Comparison of ENCODE assay signal across 1 cellular context in the genomic region with DNA sequence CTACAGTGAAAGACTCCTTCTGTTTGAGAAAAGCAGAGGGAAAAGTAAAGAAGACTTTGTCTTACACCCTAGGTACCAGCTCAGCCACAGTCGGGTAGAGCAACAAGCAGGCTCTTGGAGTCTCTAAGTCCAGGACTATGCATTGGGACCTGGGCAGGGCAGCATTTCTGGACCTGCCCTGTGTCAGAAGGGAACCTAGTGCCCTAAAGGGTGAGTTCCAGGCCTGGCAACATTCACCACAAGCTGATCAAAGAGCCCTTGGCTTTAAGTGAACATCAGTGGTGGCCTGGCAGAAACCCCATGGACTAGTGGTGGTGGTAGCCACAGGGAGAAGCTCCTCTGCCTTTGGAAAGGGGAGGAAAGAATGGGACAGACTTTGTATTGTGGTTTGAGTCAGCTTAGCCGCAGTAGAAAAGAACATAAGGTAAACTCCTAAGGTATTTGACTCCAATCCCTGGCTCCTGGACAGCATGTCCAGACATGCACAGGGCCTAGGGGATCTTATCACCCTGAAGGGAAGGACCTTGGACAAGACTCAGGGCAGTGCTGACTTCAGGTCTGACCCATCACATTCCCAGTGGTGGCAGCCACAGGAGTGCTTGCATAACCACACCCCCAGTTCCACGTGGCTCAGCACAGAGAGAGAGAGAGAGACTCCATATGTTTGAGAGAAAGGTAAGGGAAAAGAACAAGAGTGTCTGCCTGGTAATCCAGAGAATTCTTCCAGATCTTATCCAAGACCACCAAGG.
A peak's percentile ranks its signal among the peaks of the same experiment; 100 is the strongest.
TF ChIP-seq lines count a peak whose summit lies in the region.

No MANE protein-coding gene starts in this region.

TF ChIP-seq in HepG2, 621 proteins besides CTCF, POLR2A, EP300 and RAD21 (continued from another document):
- TF ChIP-seq, protein P1, sequence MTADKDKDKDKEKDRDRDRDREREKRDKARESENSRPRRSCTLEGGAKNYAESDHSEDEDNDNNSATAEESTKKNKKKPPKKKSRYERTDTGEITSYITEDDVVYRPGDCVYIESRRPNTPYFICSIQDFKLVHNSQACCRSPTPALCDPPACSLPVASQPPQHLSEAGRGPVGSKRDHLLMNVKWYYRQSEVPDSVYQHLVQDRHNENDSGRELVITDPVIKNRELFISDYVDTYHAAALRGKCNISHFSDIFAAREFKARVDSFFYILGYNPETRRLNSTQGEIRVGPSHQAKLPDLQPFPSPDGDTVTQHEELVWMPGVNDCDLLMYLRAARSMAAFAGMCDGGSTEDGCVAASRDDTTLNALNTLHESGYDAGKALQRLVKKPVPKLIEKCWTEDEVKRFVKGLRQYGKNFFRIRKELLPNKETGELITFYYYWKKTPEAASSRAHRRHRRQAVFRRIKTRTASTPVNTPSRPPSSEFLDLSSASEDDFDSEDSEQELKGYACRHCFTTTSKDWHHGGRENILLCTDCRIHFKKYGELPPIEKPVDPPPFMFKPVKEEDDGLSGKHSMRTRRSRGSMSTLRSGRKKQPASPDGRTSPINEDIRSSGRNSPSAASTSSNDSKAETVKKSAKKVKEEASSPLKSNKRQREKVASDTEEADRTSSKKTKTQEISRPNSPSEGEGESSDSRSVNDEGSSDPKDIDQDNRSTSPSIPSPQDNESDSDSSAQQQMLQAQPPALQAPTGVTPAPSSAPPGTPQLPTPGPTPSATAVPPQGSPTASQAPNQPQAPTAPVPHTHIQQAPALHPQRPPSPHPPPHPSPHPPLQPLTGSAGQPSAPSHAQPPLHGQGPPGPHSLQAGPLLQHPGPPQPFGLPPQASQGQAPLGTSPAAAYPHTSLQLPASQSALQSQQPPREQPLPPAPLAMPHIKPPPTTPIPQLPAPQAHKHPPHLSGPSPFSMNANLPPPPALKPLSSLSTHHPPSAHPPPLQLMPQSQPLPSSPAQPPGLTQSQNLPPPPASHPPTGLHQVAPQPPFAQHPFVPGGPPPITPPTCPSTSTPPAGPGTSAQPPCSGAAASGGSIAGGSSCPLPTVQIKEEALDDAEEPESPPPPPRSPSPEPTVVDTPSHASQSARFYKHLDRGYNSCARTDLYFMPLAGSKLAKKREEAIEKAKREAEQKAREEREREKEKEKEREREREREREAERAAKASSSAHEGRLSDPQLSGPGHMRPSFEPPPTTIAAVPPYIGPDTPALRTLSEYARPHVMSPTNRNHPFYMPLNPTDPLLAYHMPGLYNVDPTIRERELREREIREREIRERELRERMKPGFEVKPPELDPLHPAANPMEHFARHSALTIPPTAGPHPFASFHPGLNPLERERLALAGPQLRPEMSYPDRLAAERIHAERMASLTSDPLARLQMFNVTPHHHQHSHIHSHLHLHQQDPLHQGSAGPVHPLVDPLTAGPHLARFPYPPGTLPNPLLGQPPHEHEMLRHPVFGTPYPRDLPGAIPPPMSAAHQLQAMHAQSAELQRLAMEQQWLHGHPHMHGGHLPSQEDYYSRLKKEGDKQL (CRISPR knock-in tag; IDR thresholded peaks at IDR 0.05; ENCODE audit: low read depth), result no peak
- no peak for TF ChIP-seq ATRX (CRISPR knock-in tag; IDR thresholded peaks at IDR 0.05; ENCODE audit: borderline replicate concordance)
- TF ChIP-seq ZSCAN29 (CRISPR knock-in tag; conservative IDR thresholded peaks at IDR 0.05), result no peak
- TF ChIP-seq MAFK (conservative IDR thresholded peaks at IDR 0.05 in 1 of 2, IDR thresholded peaks at IDR 0.05 in 1 of 2; ENCODE audit: low read length in 2 of 2), result no peak
- no peak for TF ChIP-seq ZNF652 (CRISPR knock-in tag; IDR thresholded peaks at IDR 0.05; ENCODE audit: borderline replicate concordance, low read depth)
- TF ChIP-seq TRIM22 (IDR thresholded peaks at IDR 0.05), result no peak
- TF ChIP-seq, protein P2, sequence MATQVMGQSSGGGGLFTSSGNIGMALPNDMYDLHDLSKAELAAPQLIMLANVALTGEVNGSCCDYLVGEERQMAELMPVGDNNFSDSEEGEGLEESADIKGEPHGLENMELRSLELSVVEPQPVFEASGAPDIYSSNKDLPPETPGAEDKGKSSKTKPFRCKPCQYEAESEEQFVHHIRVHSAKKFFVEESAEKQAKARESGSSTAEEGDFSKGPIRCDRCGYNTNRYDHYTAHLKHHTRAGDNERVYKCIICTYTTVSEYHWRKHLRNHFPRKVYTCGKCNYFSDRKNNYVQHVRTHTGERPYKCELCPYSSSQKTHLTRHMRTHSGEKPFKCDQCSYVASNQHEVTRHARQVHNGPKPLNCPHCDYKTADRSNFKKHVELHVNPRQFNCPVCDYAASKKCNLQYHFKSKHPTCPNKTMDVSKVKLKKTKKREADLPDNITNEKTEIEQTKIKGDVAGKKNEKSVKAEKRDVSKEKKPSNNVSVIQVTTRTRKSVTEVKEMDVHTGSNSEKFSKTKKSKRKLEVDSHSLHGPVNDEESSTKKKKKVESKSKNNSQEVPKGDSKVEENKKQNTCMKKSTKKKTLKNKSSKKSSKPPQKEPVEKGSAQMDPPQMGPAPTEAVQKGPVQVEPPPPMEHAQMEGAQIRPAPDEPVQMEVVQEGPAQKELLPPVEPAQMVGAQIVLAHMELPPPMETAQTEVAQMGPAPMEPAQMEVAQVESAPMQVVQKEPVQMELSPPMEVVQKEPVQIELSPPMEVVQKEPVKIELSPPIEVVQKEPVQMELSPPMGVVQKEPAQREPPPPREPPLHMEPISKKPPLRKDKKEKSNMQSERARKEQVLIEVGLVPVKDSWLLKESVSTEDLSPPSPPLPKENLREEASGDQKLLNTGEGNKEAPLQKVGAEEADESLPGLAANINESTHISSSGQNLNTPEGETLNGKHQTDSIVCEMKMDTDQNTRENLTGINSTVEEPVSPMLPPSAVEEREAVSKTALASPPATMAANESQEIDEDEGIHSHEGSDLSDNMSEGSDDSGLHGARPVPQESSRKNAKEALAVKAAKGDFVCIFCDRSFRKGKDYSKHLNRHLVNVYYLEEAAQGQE (IDR thresholded peaks at IDR 0.05; ENCODE audit: borderline replicate concordance in 1 of 2, low read depth in 1 of 2, low read length in 2 of 2), result peak in 1 of 2 experiments; percentile 70; a peak in 3 of 4 replicates
- no peak for TF ChIP-seq SMARCE1 (IDR thresholded peaks at IDR 0.05; ENCODE audit: borderline replicate concordance)
- TF ChIP-seq FOXM1 (CRISPR knock-in tag; IDR thresholded peaks at IDR 0.05), result no peak
